30 cellular contexts compared by ENCODE assay signal in genomic region chr3:48672522-48672921, GRCh38. TPM values are rescaled to one million over a fixed set of nuclear protein-coding genes. Genes with fewer than 3 reads are reported as not detected.
"Had no signal": no experiment of that assay in that cellular context is flagged by ENCODE, and none has a peak within 500 bp of the region (broad histone marks: within the 10 kb centered on the region; RNA-seq: fewer than 3 reads in every experiment).

No MANE protein-coding gene starts in this region.

- H3K4me3 ChIP-seq: esophagus squamous epithelium, heart right ventricle, left lung, prostate gland, right atrium auricular region, sigmoid colon, suprapubic skin, transverse colon, upper lobe of right lung, uterus had no signal

- FAIRE-seq: endometrium, islet of Langerhans had no signal

- H3K27ac Mint-ChIP-seq: natural killer cell treated with Interleukin-12 subunit alpha and Interleukin-12 subunit beta and Interleukin-15 and Interleukin-18, amount 100 ng/mL, for 72 hours; stimulated activated naive CD8-positive, alpha-beta T cell treated with anti-CD3 and anti-CD28 coated beads, Interleukin-15, amount 100 ng/mL, for 72 hours had no signal

- H3K36me3 ChIP-seq: prostate gland, transverse colon, uterus had no signal

- H3K36me3 Mint-ChIP-seq: natural killer cell treated with Interleukin-12 subunit alpha and Interleukin-12 subunit beta and Interleukin-15 and Interleukin-18, amount 100 ng/mL, for 72 hours had no signal

- H3K4me1 Mint-ChIP-seq: neural crest cell; stimulated activated naive CD8-positive, alpha-beta T cell treated with anti-CD3 and anti-CD28 coated beads, Interleukin-15, amount 100 ng/mL, for 72 hours had no signal

- H3K4me3 Mint-ChIP-seq: effector memory CD8-positive, alpha-beta T cell; natural killer cell treated with Interleukin-12 subunit alpha and Interleukin-12 subunit beta and Interleukin-15 and Interleukin-18, amount 100 ng/mL, for 72 hours; neural crest cell; stimulated activated naive CD8-positive, alpha-beta T cell treated with anti-CD3 and anti-CD28 coated beads, Interleukin-15, amount 100 ng/mL, for 72 hours had no signal

- H3K9me3 ChIP-seq: esophagus squamous epithelium, heart right ventricle, left lung, neutrophil, prostate gland, right atrium auricular region, sigmoid colon, suprapubic skin, transverse colon, upper lobe of right lung, uterus had no signal

- H3K27me3 ChIP-seq: esophagus squamous epithelium, heart right ventricle, left lung, neutrophil, right atrium auricular region, sigmoid colon, suprapubic skin, transverse colon, upper lobe of right lung, uterus had no signal

- H3K27ac ChIP-seq: esophagus squamous epithelium, heart right ventricle, left lung, neutrophil, prostate gland, right atrium auricular region, sigmoid colon, suprapubic skin, transverse colon, upper lobe of right lung, uterus had no signal

- DNase-seq: cortex of kidney; effector memory CD8-positive, alpha-beta T cell; erythroblast; esophagus squamous epithelium; foreskin melanocyte; glutamatergic neuron; heart right ventricle; hippocampal formation; left cardiac atrium; sigmoid colon; stimulated activated CD4-positive, alpha-beta T cell treated with anti-CD3 and anti-CD28 coated beads, Interleukin-2, amount 100 ng/mL, for 24 hours; stimulated activated CD4-positive, alpha-beta T cell treated with anti-CD3 and anti-CD28 coated beads, Interleukin-4, amount 100 ng/mL, for 24 hours; stimulated activated naive CD4-positive, alpha-beta T cell; stimulated activated naive CD8-positive, alpha-beta T cell treated with anti-CD3 and anti-CD28 coated beads, Interleukin-15, amount 100 ng/mL, for 72 hours; transverse colon; upper lobe of right lung; uterus had no signal

- H3K9me3 Mint-ChIP-seq: effector memory CD8-positive, alpha-beta T cell; natural killer cell treated with Interleukin-12 subunit alpha and Interleukin-12 subunit beta and Interleukin-15 and Interleukin-18, amount 100 ng/mL, for 72 hours; neural crest cell; stimulated activated naive CD8-positive, alpha-beta T cell treated with anti-CD3 and anti-CD28 coated beads, Interleukin-15, amount 100 ng/mL, for 72 hours had no signal

- H3K4me1 ChIP-seq: esophagus squamous epithelium, heart right ventricle, left lung, prostate gland, right atrium auricular region, sigmoid colon, suprapubic skin, transverse colon, upper lobe of right lung, uterus had no signal

- H3K27me3 Mint-ChIP-seq: effector memory CD8-positive, alpha-beta T cell; natural killer cell treated with Interleukin-12 subunit alpha and Interleukin-12 subunit beta and Interleukin-15 and Interleukin-18, amount 100 ng/mL, for 72 hours; stimulated activated naive CD8-positive, alpha-beta T cell treated with anti-CD3 and anti-CD28 coated beads, Interleukin-15, amount 100 ng/mL, for 72 hours had no signal

RNA-seq across cellular contexts. Expression of gene TMEM89, which starts 51.0 kb away (rescaled TPM):
- total RNA-seq: esophagus squamous epithelium; heart right ventricle; kidney epithelial cell; left cardiac atrium; left lung; lower leg skin; natural killer cell treated with Interleukin-12 subunit alpha and Interleukin-12 subunit beta and Interleukin-15 and Interleukin-18, amount 100 ng/mL, for 72 hours; omental fat pad; right atrium auricular region; sigmoid colon; skeletal muscle tissue; suprapubic skin; upper lobe of right lung; uterus had no signal
